In genomic region chr14:95577875-95578274, GRCh38 we compare ENCODE assay signal across 17 cellular contexts.
"Had no signal": no experiment of that assay in that cellular context is flagged by ENCODE, and none has a peak within 500 bp of the region (broad histone marks: within the 10 kb centered on the region; RNA-seq: fewer than 3 reads in every experiment).

No MANE protein-coding gene starts in this region.

- H3K9me3 ChIP-seq: lower lobe of right lung, psoas muscle, spleen, stomach, thoracic aorta, upper lobe of right lung had no signal

- H3K36me3 ChIP-seq: lower lobe of right lung, spleen, stomach, thoracic aorta, upper lobe of right lung had no signal

- H3K4me1 Mint-ChIP-seq: activated CD4-positive, alpha-beta T cell treated with anti-CD3 and anti-CD28 coated beads, Interleukin-2, amount 10 ng/mL, durations not matched to agents 7 days and 5 days; activated naive CD8-positive, alpha-beta T cell treated with anti-CD3 and anti-CD28 coated beads for 36 hours; mesothelial cell of epicardium had no signal

- H3K4me3 ChIP-seq: lower lobe of right lung, psoas muscle, spleen, stomach, thoracic aorta, upper lobe of right lung had no signal

- H3K27me3 ChIP-seq: upper lobe of right lung had no signal

- DNase-seq: activated CD4-positive, alpha-beta T cell treated with anti-CD3 and anti-CD28 coated beads, Interleukin-2, amount 10 ng/mL, durations not matched to agents 7 days and 5 days; activated naive CD8-positive, alpha-beta T cell treated with anti-CD3 and anti-CD28 coated beads for 36 hours; central memory CD4-positive, alpha-beta T cell; cortex of kidney; effector CD4-positive, alpha-beta T cell; foreskin fibroblast; lower lobe of right lung; psoas muscle; spleen; stomach; upper lobe of right lung had no signal

- H3K27ac ChIP-seq: lower lobe of right lung, psoas muscle, spleen, stomach, thoracic aorta, upper lobe of right lung had no signal

- H3K36me3 Mint-ChIP-seq: activated naive CD8-positive, alpha-beta T cell treated with anti-CD3 and anti-CD28 coated beads for 36 hours; brain; mesothelial cell of epicardium had no signal

- H3K4me1 ChIP-seq: lower lobe of right lung, psoas muscle, stomach, upper lobe of right lung had no signal

- H3K27ac Mint-ChIP-seq: activated CD4-positive, alpha-beta T cell treated with anti-CD3 and anti-CD28 coated beads, Interleukin-2, amount 10 ng/mL, durations not matched to agents 7 days and 5 days; activated naive CD8-positive, alpha-beta T cell treated with anti-CD3 and anti-CD28 coated beads for 36 hours; activated T-helper 1 cell treated with anti-CD3 and anti-CD28 coated beads, Interleukin-12 subunit alpha, Interleukin-12 subunit beta, Interleukin-2, Interleukin-4 antibody, amounts not matched to agents 30 ng/mL and 10 ng/mL and 1 ng/mL, durations not matched to agents 14 hours and 24 hours and 36 hours; brain; mesothelial cell of epicardium; T-helper 2 cell treated with Interferon-gamma antibody and Interleukin-4, amounts not matched to agents 5 μg/mL and 100 μg/mL, for 36 hours had no signal

- H3K4me3 Mint-ChIP-seq: activated CD4-positive, alpha-beta T cell treated with anti-CD3 and anti-CD28 coated beads, Interleukin-2, amount 10 ng/mL, durations not matched to agents 7 days and 5 days; activated naive CD8-positive, alpha-beta T cell treated with anti-CD3 and anti-CD28 coated beads for 36 hours; activated T-helper 1 cell treated with anti-CD3 and anti-CD28 coated beads, Interleukin-12 subunit alpha, Interleukin-12 subunit beta, Interleukin-2, Interleukin-4 antibody, amounts not matched to agents 30 ng/mL and 10 ng/mL and 1 ng/mL, durations not matched to agents 14 hours and 24 hours and 36 hours; brain; mesothelial cell of epicardium; T-helper 2 cell treated with Interferon-gamma antibody and Interleukin-4, amounts not matched to agents 5 μg/mL and 100 μg/mL, for 36 hours had no signal

- H3K9me3 Mint-ChIP-seq: activated naive CD8-positive, alpha-beta T cell treated with anti-CD3 and anti-CD28 coated beads for 36 hours; activated T-helper 1 cell treated with anti-CD3 and anti-CD28 coated beads, Interleukin-12 subunit alpha, Interleukin-12 subunit beta, Interleukin-2, Interleukin-4 antibody, amounts not matched to agents 30 ng/mL and 10 ng/mL and 1 ng/mL, durations not matched to agents 14 hours and 24 hours and 36 hours; T-helper 2 cell treated with Interferon-gamma antibody and Interleukin-4, amounts not matched to agents 5 μg/mL and 100 μg/mL, for 36 hours had no signal

- ATAC-seq: lower lobe of right lung, psoas muscle, sciatic nerve, upper lobe of right lung had no signal
